Comparison of ENCODE assay signal across 8 cellular contexts in the genomic region with DNA sequence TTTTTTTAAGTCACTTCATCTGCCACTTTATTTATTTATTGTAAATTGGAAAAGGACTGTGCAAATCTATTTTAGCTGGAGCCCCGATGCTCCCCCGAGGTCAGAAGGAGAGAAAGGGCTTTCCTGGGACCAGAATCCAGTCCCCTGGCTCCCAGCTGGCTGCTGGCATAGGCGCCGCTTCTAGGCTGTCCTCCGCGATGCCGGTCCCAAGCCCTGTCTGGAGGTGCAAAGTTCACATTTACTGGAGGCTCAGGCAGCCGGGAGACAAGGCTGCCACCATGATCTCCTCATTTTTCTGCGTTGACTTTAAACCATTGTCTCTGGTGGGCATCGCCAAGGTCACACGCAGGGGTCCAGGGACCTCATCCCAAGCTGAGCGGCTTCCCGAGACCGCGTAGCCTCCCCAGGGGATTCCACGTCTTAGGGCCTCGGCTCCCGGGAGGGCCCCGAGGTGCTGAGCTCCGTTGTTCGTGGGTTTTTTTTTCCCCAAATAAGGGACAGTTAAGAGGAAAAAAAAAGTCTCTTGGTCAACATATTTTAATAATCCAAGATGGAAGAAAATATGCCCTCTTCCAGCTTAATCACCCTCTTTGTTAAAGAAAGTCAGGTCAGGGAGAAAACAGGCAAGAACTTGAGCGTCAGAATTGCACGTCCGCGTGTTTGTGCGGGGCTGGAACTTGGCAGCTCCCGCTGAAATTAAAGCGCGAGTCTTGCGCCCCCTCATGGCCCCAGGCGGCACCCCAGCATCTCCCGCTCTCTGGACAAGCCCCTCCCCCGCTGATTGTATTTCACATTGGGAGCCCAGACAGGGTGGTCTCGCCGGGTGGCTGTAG.
DNase-seq lines count a peak whose midpoint lies in the region; ATAC-seq and TF ChIP-seq lines count a peak whose summit lies in the region.

No MANE protein-coding gene starts in this region.

- intact Hi-C loops in posterior cingulate gyrus (cut with DNase I) = loop anchor here (2.0 kb wide), 1 partner anchor 108 kb away; no protein-coding TSS in a partner anchor

- ATAC-seq in GM21529 (IDR thresholded peaks at IDR 0.05; ENCODE audit: unreplicated experiment) (no peak), GM18517 (IDR thresholded peaks at IDR 0.05; ENCODE audit: unreplicated experiment) (no peak), HG03442 (IDR thresholded peaks at IDR 0.05; ENCODE audit: unreplicated experiment) (no peak)

- no peak for DNase-seq in GM12864 (ENCODE audit: low read depth)
- DNase-seq in HPDE6-E6E7 (ENCODE audit: extremely low spot score) = peak; percentile 22
- DNase-seq in activated T-cell treated with anti-CD3 and anti-CD28 coated beads for 48 hours (ENCODE audit: low read depth) = peak; percentile 56
- DNase-seq in foreskin fibroblast = peak in 1 of 2 donors; percentile 52
- peak in 8 of 10 donors; percentile 55 to 95 (median 77) for DNase-seq in posterior cingulate gyrus

- H3K4me3 ChIP-seq in GM12864 (ENCODE audit: low read depth, low read length) (no peak overlapping the region), foreskin fibroblast (ENCODE audit: low read depth in 1 of 2, low read length in 2 of 2) (no peak overlapping the region)

- peak; percentile 66 for TF ChIP-seq CTCF in GM12864 (IDR thresholded peaks at IDR 0.05; ENCODE audit: low read depth, low read length, missing control alignments)
- TF ChIP-seq CTCF in foreskin fibroblast (IDR thresholded peaks at IDR 0.05; ENCODE audit: low read depth, low read length) = peak; percentile 49
